25 cellular contexts compared by ENCODE assay signal in the genomic region with DNA sequence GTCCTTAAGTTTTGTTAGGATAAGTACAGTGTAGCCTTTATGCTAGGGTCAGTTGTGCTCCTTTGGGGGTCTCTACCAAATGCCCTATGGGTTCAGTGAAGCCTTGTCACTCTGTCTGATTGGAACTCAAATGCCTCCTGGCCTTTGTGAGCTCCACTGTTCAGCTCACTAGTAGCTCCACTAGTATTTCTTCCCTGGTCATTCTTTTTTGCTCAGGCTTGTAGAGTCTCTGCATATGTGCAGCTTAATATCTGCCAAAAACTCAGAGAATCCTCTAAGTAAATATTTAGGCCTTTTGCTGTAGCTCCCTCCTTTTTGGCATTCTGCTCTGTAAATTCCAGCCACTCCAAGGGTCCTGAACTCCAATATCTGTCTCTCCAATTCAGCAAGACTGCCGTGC.
"Had no signal": no experiment of that assay in that cellular context is flagged by ENCODE, and none has a peak within 500 bp of the region (broad histone marks: within the 10 kb centered on the region; RNA-seq: fewer than 3 reads in every experiment).

No MANE protein-coding gene starts in this region.

- H3K4me1 ChIP-seq: adrenal gland, foreskin keratinocyte, heart right ventricle, left ventricle myocardium inferior, pancreas, right atrium auricular region, spleen, suprapubic skin, tibial nerve had no signal

- H3K27me3 Mint-ChIP-seq: brain had no signal

- H3K4me3 ChIP-seq: adrenal gland, heart right ventricle, left ventricle myocardium inferior, pancreas, right atrium auricular region, spleen, suprapubic skin, tibial nerve had no signal

- FAIRE-seq: endothelial cell of umbilical vein had no signal

- H3K27ac Mint-ChIP-seq: activated naive CD8-positive, alpha-beta T cell; effector memory CD8-positive, alpha-beta T cell; nephron progenitor cell had no signal

- H3K4me3 Mint-ChIP-seq: activated naive CD8-positive, alpha-beta T cell; brain; effector memory CD8-positive, alpha-beta T cell; nephron progenitor cell had no signal

- H3K4me1 Mint-ChIP-seq: brain, nephron progenitor cell had no signal

- H3K27ac ChIP-seq: adrenal gland, foreskin keratinocyte, heart right ventricle, left ventricle myocardium inferior, pancreas, right atrium auricular region, spleen, suprapubic skin, tibial nerve, VCaP had no signal

- H3K36me3 Mint-ChIP-seq: activated naive CD8-positive, alpha-beta T cell; brain had no signal

- H3K36me3 ChIP-seq: adrenal gland, heart right ventricle, left ventricle myocardium inferior, pancreas, right atrium auricular region, spleen, suprapubic skin, tibial nerve had no signal

- DNase-seq: activated CD4-positive, alpha-beta T cell treated with anti-CD3 and anti-CD28 coated beads for 48 hours; activated CD4-positive, alpha-beta T cell treated with anti-CD3 and anti-CD28 coated beads, Interleukin-2, amount 50 U/mL, for 48 hours; activated CD8-positive, alpha-beta memory T cell treated with anti-CD3 and anti-CD28 coated beads for 24 hours; activated effector memory CD4-positive, alpha-beta T cell treated with Interleukin-2 at 50 U/mL for 16 hours; activated naive CD4-positive, alpha-beta T cell treated with Interleukin-2 at 50 U/mL for 16 hours; adrenal gland; aorta; cortex of kidney; effector memory CD8-positive, alpha-beta T cell; foreskin keratinocyte; heart right ventricle; left ventricle myocardium inferior; nephron progenitor cell; pancreas; spleen; stimulated activated naive CD4-positive, alpha-beta T cell; T-helper 1 cell had no signal

- H3K9me3 ChIP-seq: adrenal gland, heart right ventricle, left ventricle myocardium inferior, pancreas, right atrium auricular region, spleen, suprapubic skin, tibial nerve had no signal

- ATAC-seq: activated CD4-positive, CD25-positive, alpha-beta regulatory T cell treated with anti-CD3 and anti-CD28 coated beads, Interleukin-2, amount 50 U/mL, for 24 hours; effector memory CD8-positive, alpha-beta T cell; foreskin keratinocyte; heart right ventricle; pancreas had no signal

- H3K27me3 ChIP-seq: adrenal gland, foreskin keratinocyte, heart right ventricle, pancreas, right atrium auricular region, spleen, suprapubic skin, tibial nerve had no signal

- H3K9me3 Mint-ChIP-seq: brain; effector memory CD8-positive, alpha-beta T cell; nephron progenitor cell had no signal
